8 cellular contexts compared by ENCODE assay signal in the genomic region with DNA sequence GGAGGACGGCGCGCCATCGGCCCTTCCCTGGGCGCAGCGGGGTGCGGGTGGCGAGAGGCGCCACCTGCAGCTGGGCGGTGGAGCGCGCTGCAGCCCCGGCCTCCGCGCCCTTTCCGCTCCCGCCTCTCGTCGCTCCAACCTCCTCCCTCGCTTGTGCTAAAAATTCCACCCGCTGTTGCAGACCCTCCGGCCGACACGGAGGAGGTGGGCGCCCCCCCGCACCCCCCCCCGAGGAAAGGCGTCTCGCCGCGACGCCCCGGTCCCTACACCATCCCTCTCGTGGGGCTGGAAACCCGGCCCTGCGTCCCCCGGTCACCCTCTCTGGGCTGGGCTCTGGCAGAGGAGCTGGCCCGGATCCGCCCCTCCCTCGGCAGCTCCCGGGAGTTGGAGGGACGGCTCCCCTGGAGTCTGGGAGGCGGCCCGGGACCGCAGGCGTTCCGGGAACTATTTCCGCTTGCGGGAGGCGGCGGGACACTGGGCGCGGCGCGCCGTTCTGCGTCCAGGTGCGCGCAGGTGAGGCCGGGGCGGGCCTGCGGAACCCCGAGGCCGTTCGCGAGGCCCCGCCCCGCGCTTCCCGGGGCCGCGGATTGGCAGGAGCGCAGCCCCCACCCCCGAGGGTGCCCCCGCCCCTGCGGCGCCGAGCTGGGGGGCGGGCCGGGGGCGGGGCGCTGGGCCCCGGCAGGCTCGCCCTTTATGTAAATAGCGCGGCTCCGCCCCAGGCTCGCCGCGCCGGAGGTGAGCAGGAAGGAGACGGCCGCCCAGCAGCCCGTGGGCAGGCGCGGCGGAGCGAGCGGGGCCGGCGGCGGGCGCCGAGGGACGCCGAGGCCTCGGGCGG. TPM values are rescaled to one million over a fixed set of nuclear protein-coding genes. Genes with fewer than 3 reads are reported as not detected.
A peak's percentile ranks its signal among the peaks of the same experiment; 100 is the strongest.
DNase-seq lines count a peak whose midpoint lies in the region; ATAC-seq lines count a peak whose summit lies in the region.

A gene with protein sequence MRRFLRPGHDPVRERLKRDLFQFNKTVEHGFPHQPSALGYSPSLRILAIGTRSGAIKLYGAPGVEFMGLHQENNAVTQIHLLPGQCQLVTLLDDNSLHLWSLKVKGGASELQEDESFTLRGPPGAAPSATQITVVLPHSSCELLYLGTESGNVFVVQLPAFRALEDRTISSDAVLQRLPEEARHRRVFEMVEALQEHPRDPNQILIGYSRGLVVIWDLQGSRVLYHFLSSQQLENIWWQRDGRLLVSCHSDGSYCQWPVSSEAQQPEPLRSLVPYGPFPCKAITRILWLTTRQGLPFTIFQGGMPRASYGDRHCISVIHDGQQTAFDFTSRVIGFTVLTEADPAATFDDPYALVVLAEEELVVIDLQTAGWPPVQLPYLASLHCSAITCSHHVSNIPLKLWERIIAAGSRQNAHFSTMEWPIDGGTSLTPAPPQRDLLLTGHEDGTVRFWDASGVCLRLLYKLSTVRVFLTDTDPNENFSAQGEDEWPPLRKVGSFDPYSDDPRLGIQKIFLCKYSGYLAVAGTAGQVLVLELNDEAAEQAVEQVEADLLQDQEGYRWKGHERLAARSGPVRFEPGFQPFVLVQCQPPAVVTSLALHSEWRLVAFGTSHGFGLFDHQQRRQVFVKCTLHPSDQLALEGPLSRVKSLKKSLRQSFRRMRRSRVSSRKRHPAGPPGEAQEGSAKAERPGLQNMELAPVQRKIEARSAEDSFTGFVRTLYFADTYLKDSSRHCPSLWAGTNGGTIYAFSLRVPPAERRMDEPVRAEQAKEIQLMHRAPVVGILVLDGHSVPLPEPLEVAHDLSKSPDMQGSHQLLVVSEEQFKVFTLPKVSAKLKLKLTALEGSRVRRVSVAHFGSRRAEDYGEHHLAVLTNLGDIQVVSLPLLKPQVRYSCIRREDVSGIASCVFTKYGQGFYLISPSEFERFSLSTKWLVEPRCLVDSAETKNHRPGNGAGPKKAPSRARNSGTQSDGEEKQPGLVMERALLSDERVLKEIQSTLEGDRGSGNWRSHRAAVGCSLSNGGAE (plus strand): TSS at position 727 of the 835 bp plus-strand sequence. CDS start 17,730 bp downstream, outside the sequence.

- no peaks in the 10 kb centered on the region for H3K27me3 ChIP-seq in MG63

- peaks cover 11% of the 10 kb centered on the region for H3K4me1 Mint-ChIP-seq in central memory CD8-positive, alpha-beta T cell

- peaks cover 14% of the 10 kb centered on the region for H3K36me3 Mint-ChIP-seq in central memory CD8-positive, alpha-beta T cell (ENCODE audit: insufficient read depth)

- H3K27ac Mint-ChIP-seq in central memory CD8-positive, alpha-beta T cell (ENCODE audit: low read depth): no peak within 1 kb of the TSS

- no peak within 1 kb of the TSS for H3K4me3 ChIP-seq in MG63

- no peaks in the 10 kb centered on the region; the same call in 1 of the 2 replicates for H3K36me3 ChIP-seq in MG63

- no peaks in the 10 kb centered on the region for H3K9me3 Mint-ChIP-seq in central memory CD8-positive, alpha-beta T cell

- H3K9me3 ChIP-seq in MG63: no peaks in the 10 kb centered on the region

- intact Hi-C loops in left colon (cut with DNase I, micrococcal nuclease): no loop called here

- ATAC-seq in GM18858 (IDR thresholded peaks at IDR 0.05; ENCODE audit: unreplicated experiment) (peak; percentile 60), HG03095 (IDR thresholded peaks at IDR 0.05; ENCODE audit: unreplicated experiment) (peak; percentile 78), left colon (peak; percentile 73)
- ATAC-seq in activated CD4-positive, CD25-positive, alpha-beta regulatory T cell treated with anti-CD3 and anti-CD28 coated beads, Interleukin-2, amount 50 U/mL, for 24 hours: peak; percentile 90 to 93
- ATAC-seq in central memory CD8-positive, alpha-beta T cell (replicated peaks; ENCODE audit: extremely low read depth, poor library complexity, severe bottlenecking): peak; percentile 90

- DNase-seq in NCI-H2196 (lab: John Stamatoyannopoulos, UW; ENCODE audit: unreplicated experiment) (peak; percentile 96), left colon (peak; percentile 89 to 94), MG63 (no peak)
- peak; percentile 62 to 77 for DNase-seq in central memory CD8-positive, alpha-beta T cell (ENCODE audit: low spot score in 2 of 2)
- peak; percentile 81 for DNase-seq in stimulated activated CD4-positive, alpha-beta T cell treated with anti-CD3 and anti-CD28 coated beads, Interleukin-4, amount 100 ng/mL, for 4 hours

- H3K4me3 Mint-ChIP-seq in central memory CD8-positive, alpha-beta T cell: peak within 1 kb of the TSS; percentile 81

- H3K27me3 Mint-ChIP-seq in central memory CD8-positive, alpha-beta T cell: no peaks in the 10 kb centered on the region

RNA-seq across cellular contexts. Expression of the gene that starts here (rescaled TPM):
- 100 to 1,000 TPM; 447 to 529 TPM for total RNA-seq in left colon
- 0.39 and 3.9 TPM in 2 replicates for total RNA-seq in MG63 (2014; rRNA removed; shearing (Covaris generic); ENCODE audit: low replicate concordance)

Comparison
In these comparisons a context has a peak if more than half of its experiments do, and no peak if none do; other contexts are left out.
1. RNA of the gene that starts here (total RNA-seq): 447 to 529 TPM in left colon; 0.39 to 3.9 TPM in MG63; every median in the first group is over 10 times any median in the second.
2. Peak in every context shown above with its lines, with median percentiles within 50 percentile points of each other: ATAC-seq.